In genomic region chr16:11102523-11102898, GRCh38 we compare ENCODE assay signal across 2 cellular contexts.
TF ChIP-seq lines count a peak whose summit lies in the region.

No MANE protein-coding gene starts in this region.

TF ChIP-seq in GM23338, 12 proteins besides CTCF, POLR2A, EP300 and RAD21 (continued from another document):
- no peak for TF ChIP-seq EZH2 (IDR thresholded peaks at IDR 0.05; ENCODE audit: low read depth, unreplicated experiment)
- TF ChIP-seq NANOG (IDR thresholded peaks at IDR 0.05; ENCODE audit: borderline replicate concordance) = no peak
- TF ChIP-seq ZNF331 (CRISPR knock-in tag; IDR thresholded peaks at IDR 0.05; ENCODE audit: low read depth) = no peak
- TF ChIP-seq, protein P1, sequence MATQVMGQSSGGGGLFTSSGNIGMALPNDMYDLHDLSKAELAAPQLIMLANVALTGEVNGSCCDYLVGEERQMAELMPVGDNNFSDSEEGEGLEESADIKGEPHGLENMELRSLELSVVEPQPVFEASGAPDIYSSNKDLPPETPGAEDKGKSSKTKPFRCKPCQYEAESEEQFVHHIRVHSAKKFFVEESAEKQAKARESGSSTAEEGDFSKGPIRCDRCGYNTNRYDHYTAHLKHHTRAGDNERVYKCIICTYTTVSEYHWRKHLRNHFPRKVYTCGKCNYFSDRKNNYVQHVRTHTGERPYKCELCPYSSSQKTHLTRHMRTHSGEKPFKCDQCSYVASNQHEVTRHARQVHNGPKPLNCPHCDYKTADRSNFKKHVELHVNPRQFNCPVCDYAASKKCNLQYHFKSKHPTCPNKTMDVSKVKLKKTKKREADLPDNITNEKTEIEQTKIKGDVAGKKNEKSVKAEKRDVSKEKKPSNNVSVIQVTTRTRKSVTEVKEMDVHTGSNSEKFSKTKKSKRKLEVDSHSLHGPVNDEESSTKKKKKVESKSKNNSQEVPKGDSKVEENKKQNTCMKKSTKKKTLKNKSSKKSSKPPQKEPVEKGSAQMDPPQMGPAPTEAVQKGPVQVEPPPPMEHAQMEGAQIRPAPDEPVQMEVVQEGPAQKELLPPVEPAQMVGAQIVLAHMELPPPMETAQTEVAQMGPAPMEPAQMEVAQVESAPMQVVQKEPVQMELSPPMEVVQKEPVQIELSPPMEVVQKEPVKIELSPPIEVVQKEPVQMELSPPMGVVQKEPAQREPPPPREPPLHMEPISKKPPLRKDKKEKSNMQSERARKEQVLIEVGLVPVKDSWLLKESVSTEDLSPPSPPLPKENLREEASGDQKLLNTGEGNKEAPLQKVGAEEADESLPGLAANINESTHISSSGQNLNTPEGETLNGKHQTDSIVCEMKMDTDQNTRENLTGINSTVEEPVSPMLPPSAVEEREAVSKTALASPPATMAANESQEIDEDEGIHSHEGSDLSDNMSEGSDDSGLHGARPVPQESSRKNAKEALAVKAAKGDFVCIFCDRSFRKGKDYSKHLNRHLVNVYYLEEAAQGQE (IDR thresholded peaks at IDR 0.05; ENCODE audit: unreplicated experiment) = no peak
- no peak for TF ChIP-seq ZNF462 (CRISPR knock-in tag; IDR thresholded peaks at IDR 0.05)
- TF ChIP-seq EZH2phosphoT487 (IDR thresholded peaks at IDR 0.05; ENCODE audit: unreplicated experiment) = no peak

TF ChIP-seq in SK-N-SH, 30 proteins besides CTCF, POLR2A, EP300 and RAD21 (continued from another document):
- TF ChIP-seq RXRA (IDR thresholded peaks at IDR 0.05; ENCODE audit: borderline replicate concordance, low read depth) = no peak
- TF ChIP-seq, protein P2, sequence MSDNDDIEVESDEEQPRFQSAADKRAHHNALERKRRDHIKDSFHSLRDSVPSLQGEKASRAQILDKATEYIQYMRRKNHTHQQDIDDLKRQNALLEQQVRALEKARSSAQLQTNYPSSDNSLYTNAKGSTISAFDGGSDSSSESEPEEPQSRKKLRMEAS (IDR thresholded peaks at IDR 0.05; ENCODE audit: low read depth) = no peak
- no peak for TF ChIP-seq TCF12 (IDR thresholded peaks at IDR 0.05)
- no peak for TF ChIP-seq FOXM1 (IDR thresholded peaks at IDR 0.05; ENCODE audit: low read depth)
- TF ChIP-seq TEAD4 (IDR thresholded peaks at IDR 0.05; ENCODE audit: borderline replicate concordance, insufficient read depth) = no peak
